ENCODE assay signal across 17 cellular contexts in genomic region chr22:49717322-49717919, GRCh38.
DNase-seq lines count a peak whose midpoint lies in the region; ATAC-seq and TF ChIP-seq lines count a peak whose summit lies in the region.
"Had no signal": no experiment of that assay in that cellular context is flagged by ENCODE, and none has a peak within 500 bp of the region (broad histone marks: within the 10 kb centered on the region; RNA-seq: fewer than 3 reads in every experiment).

No MANE protein-coding gene starts in this region.

- H3K9me2 ChIP-seq in GM23338 (ENCODE audit: insufficient read depth) (no peaks in the 10 kb centered on the region), neural cell (ENCODE audit: insufficient read depth, low read length) (no peaks in the 10 kb centered on the region)

- H3K4me3 ChIP-seq in GM23338 (no peak overlapping the region), neural cell (ENCODE audit: low read length) (peak overlapping the region; percentile 2), heart left ventricle (no peak overlapping the region)
- H3K4me3 ChIP-seq: MG63, Peyer's patch had no signal

- H3K9ac ChIP-seq in neural cell (ENCODE audit: low read length) = no peak overlapping the region

- ATAC-seq in GM23338 (peak; percentile 70), WTC11 (peak; percentile 53), GM19035 (IDR thresholded peaks at IDR 0.05; ENCODE audit: unreplicated experiment) (no peak), heart left ventricle (no peak)
- ATAC-seq: SK-N-SH treated with all-trans-retinoic acid at 6 μM for 48 hours had no signal

- no peaks in the 10 kb centered on the region for H3K27me3 ChIP-seq in GM23338 (ENCODE audit: insufficient read depth)
- no peaks in the 10 kb centered on the region for H3K27me3 ChIP-seq in neural cell (ENCODE audit: insufficient read depth, low read depth, low read length)
- H3K27me3 ChIP-seq in heart left ventricle = peaks cover 0 to 25% (median 5%) of the 10 kb centered on the region in 9 donors
- H3K27me3 ChIP-seq: Peyer's patch had no signal

- TF ChIP-seq EP300 in neural cell (conservative IDR thresholded peaks at IDR 0.05; ENCODE audit: poor library complexity, severe bottlenecking) = no peak

- TF ChIP-seq CTCF in GM23338 (conservative IDR thresholded peaks at IDR 0.05; ENCODE audit: low read depth in 2 of 2) (no peak), WTC11 (IDR thresholded peaks at IDR 0.05) (no peak), neural cell (IDR thresholded peaks at IDR 0.05; ENCODE audit: poor library complexity, severe bottlenecking) (no peak), heart left ventricle (IDR thresholded peaks at IDR 0.05) (no peak)

- peak; percentile 17 for DNase-seq in D341Med (ENCODE audit: low spot score)
- no peak for DNase-seq in GM23338 (ENCODE audit: low spot score)
- DNase-seq in WTC11 (ENCODE audit: low spot score) = no peak
- no peak for DNase-seq in effector CD8-positive, alpha-beta T cell (lab: John Stamatoyannopoulos, UW)
- DNase-seq in heart left ventricle = no peak
- DNase-seq: CD4-positive, CD25-positive, alpha-beta regulatory T cell; DMS 273 treated with DMSO at 0.1 percent for 48 hours; DND-41; MG63; NCI-H1436; NCI-H187 treated with DMSO at 0.1 percent for 48 hours; NCI-H2107; NCI-H748 treated with DMSO at 0.1 percent for 48 hours; Peyer's patch had no signal

- H2AFZ ChIP-seq in GM23338 = no peak overlapping the region
- H2AFZ ChIP-seq in neural cell (ENCODE audit: low read depth, low read length) = no peak overlapping the region

- H3K4me1 Mint-ChIP-seq in GM23338 (peaks cover 9% of the 10 kb centered on the region; the same call in 1 of the 3 replicates), WTC11 (peaks cover 15% of the 10 kb centered on the region)

- H4K20me1 ChIP-seq in GM23338 (replicated peaks; ENCODE audit: insufficient read depth) (no peaks in the 10 kb centered on the region), neural cell (ENCODE audit: insufficient read depth) (no peaks in the 10 kb centered on the region)

- H3K27me3 Mint-ChIP-seq in GM23338 (ENCODE audit: insufficient read depth, low read depth, poor library complexity) (peaks cover 7% of the 10 kb centered on the region), WTC11 (ENCODE audit: low read depth) (peaks cover 2% of the 10 kb centered on the region)

- H3F3A ChIP-seq in GM23338 (replicated peaks; ENCODE audit: low read depth) = no peaks in the 10 kb centered on the region
- H3F3A ChIP-seq in neural cell (ENCODE audit: insufficient read depth, low read length, poor library complexity, severe bottlenecking) = no peaks in the 10 kb centered on the region

- H3K27ac ChIP-seq in GM23338 (ENCODE audit: low read depth) (no peak overlapping the region), neural cell (ENCODE audit: low read length) (no peak overlapping the region), heart left ventricle (no peak overlapping the region)
- H3K27ac ChIP-seq: Peyer's patch had no signal

- H3K9me3 Mint-ChIP-seq in GM23338 = no peaks in the 10 kb centered on the region
- peaks cover 3% of the 10 kb centered on the region for H3K9me3 Mint-ChIP-seq in WTC11

- intact Hi-C loops in heart left ventricle (cut with DNase I) = no loop called here

- H3K27ac Mint-ChIP-seq in GM23338 (no peak overlapping the region), WTC11 (no peak overlapping the region)
- H3K27ac Mint-ChIP-seq: CD4-positive, CD25-positive, alpha-beta regulatory T cell had no signal

- H3K36me3 Mint-ChIP-seq in GM23338 (ENCODE audit: low read depth) = no peaks in the 10 kb centered on the region
- H3K36me3 Mint-ChIP-seq in WTC11 = no peaks in the 10 kb centered on the region
- H3K36me3 Mint-ChIP-seq: CD4-positive, CD25-positive, alpha-beta regulatory T cell had no signal

- TF ChIP-seq RAD21 in neural cell (conservative IDR thresholded peaks at IDR 0.05) = no peak

- no peak overlapping the region for H3K4me3 Mint-ChIP-seq in GM23338
- no peak overlapping the region for H3K4me3 Mint-ChIP-seq in WTC11
- H3K4me3 Mint-ChIP-seq: CD4-positive, CD25-positive, alpha-beta regulatory T cell had no signal

- H3K4me1 ChIP-seq in GM23338 (ENCODE audit: insufficient read depth) = no peaks in the 10 kb centered on the region
- H3K4me1 ChIP-seq in heart left ventricle = no peaks in the 10 kb centered on the region
- H3K4me1 ChIP-seq: Peyer's patch had no signal

- CTCF ChIA-PET in WTC11 (lab: Charles Lee) = no interaction called here

- no peak for TF ChIP-seq POLR2A in heart left ventricle (IDR thresholded peaks at IDR 0.05)

- 75 to 82% (median 79%) methylated on average over 24 of the region's 24 CpGs for WGBS in heart left ventricle, 4 donors

- POLR2A ChIA-PET in WTC11 (lab: Charles Lee) = no interaction called here

- H3K9me3 ChIP-seq in neural cell (ENCODE audit: low read length) (no peaks in the 10 kb centered on the region), heart left ventricle (no peaks in the 10 kb centered on the region)
- H3K9me3 ChIP-seq: MG63, Peyer's patch had no signal

- H3K4me2 ChIP-seq in GM23338 (no peak overlapping the region), neural cell (ENCODE audit: low read length) (peak overlapping the region; percentile 3)

- H3K79me2 ChIP-seq in GM23338 (replicated peaks; ENCODE audit: insufficient read depth) = no peaks in the 10 kb centered on the region
- H3K79me2 ChIP-seq in neural cell (replicated peaks; ENCODE audit: insufficient read depth, low read length) = no peaks in the 10 kb centered on the region

- peaks cover 3% of the 10 kb centered on the region; the same call in 1 of the 2 replicates for H3K36me3 ChIP-seq in GM23338 (ENCODE audit: insufficient read depth)
- H3K36me3 ChIP-seq in neural cell (ENCODE audit: insufficient read depth, low read length) = no peaks in the 10 kb centered on the region
- no peaks in the 10 kb centered on the region for H3K36me3 ChIP-seq in heart left ventricle
- H3K36me3 ChIP-seq: MG63, Peyer's patch had no signal

TF ChIP-seq in GM23338, 12 proteins besides CTCF, POLR2A, EP300 and RAD21 (continues in another document):
- TF ChIP-seq EZH2 (IDR thresholded peaks at IDR 0.05; ENCODE audit: low read depth, unreplicated experiment) (no peak), ZNF331 (CRISPR knock-in tag; IDR thresholded peaks at IDR 0.05; ENCODE audit: low read depth) (no peak)

TF ChIP-seq in WTC11, 78 proteins besides CTCF, POLR2A, EP300 and RAD21:
- no peak for TF ChIP-seq ERG (CRISPR knock-in tag; IDR thresholded peaks at IDR 0.05)
- no peak for TF ChIP-seq ZNF219 (CRISPR knock-in tag; IDR thresholded peaks at IDR 0.05; ENCODE audit: borderline replicate concordance)
- no peak for TF ChIP-seq EMX1 (CRISPR knock-in tag; IDR thresholded peaks at IDR 0.05)
- TF ChIP-seq ZBTB43 (CRISPR knock-in tag; IDR thresholded peaks at IDR 0.05) = no peak
- no peak for TF ChIP-seq TEAD1 (CRISPR knock-in tag; IDR thresholded peaks at IDR 0.05)

TF ChIP-seq in neural cell, 6 proteins besides CTCF, POLR2A, EP300 and RAD21:
- no peak for TF ChIP-seq POLR2AphosphoS5 (IDR thresholded peaks at IDR 0.05)
- TF ChIP-seq MXI1 (conservative IDR thresholded peaks at IDR 0.05; ENCODE audit: poor library complexity, severe bottlenecking) = no peak
- TF ChIP-seq SMC3 (conservative IDR thresholded peaks at IDR 0.05; ENCODE audit: poor library complexity) = no peak
- TF ChIP-seq EZH2 (IDR thresholded peaks at IDR 0.05; ENCODE audit: borderline replicate concordance, insufficient read depth, low read length, poor library complexity, severe bottlenecking) = no peak
- TF ChIP-seq REST (IDR thresholded peaks at IDR 0.05; ENCODE audit: borderline replicate concordance) = no peak
- no peak for TF ChIP-seq TAF1 (IDR thresholded peaks at IDR 0.05; ENCODE audit: low read depth)
TF ChIP-seq in neural cell: peak in this region for 0.

Comparison
In these comparisons a context has a peak if more than half of its experiments do, and no peak if none do; other contexts are left out.
1. ATAC-seq: peak in GM23338 (single experiment) and WTC11 (single experiment); none in GM19035 (single experiment) and heart left ventricle (0 of 4).